Comparison of ENCODE assay signal across 22 cellular contexts in the genomic region with DNA sequence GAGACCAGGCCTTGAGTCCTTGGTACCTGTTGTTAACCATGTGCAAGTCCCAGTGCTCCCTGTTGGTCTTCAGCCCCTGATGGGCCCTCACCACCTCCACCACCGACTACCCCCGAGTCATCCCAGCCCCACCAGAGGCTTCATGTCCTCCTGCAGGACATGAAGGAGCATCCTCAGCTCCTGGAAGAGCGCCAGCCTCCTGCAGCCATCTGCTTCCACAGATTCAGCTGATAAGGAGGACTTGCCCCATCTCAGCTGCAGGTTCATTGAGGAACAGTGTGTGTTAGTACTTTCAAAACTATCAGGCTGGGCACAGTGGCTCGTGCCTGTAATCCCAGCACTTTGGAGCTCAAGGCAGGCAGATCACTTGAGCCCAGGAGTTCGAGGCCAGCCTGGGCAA.
A peak's percentile ranks its signal among the peaks of the same experiment; 100 is the strongest.
DNase-seq lines count a peak whose midpoint lies in the region; ATAC-seq and TF ChIP-seq lines count a peak whose summit lies in the region.
"Had no signal": no experiment of that assay in that cellular context is flagged by ENCODE, and none has a peak within 500 bp of the region (broad histone marks: within the 10 kb centered on the region; RNA-seq: fewer than 3 reads in every experiment).

No MANE protein-coding gene starts in this region.

- TF ChIP-seq CTCF in CD8-positive, alpha-beta T cell (IDR thresholded peaks at IDR 0.05), result no peak
- TF ChIP-seq CTCF in Caco-2 (IDR thresholded peaks at IDR 0.05; ENCODE audit: insufficient read depth in 1 of 2, low read depth in 1 of 2, low read length in 1 of 2, severe bottlenecking in 1 of 2, unreplicated experiment in 1 of 2), result no peak

- H3K4me1 Mint-ChIP-seq in CD8-positive, alpha-beta T cell (ENCODE audit: low read depth), result peaks cover 5% of the 10 kb centered on the region
- no peaks in the 10 kb centered on the region for H3K4me1 Mint-ChIP-seq in Caco-2 (ENCODE audit: low read depth, unreplicated experiment)

- peak overlapping the region; percentile 14 for H3K27ac Mint-ChIP-seq in CD8-positive, alpha-beta T cell
- H3K27ac Mint-ChIP-seq in Caco-2 (ENCODE audit: unreplicated experiment), result no peak overlapping the region
- H3K27ac Mint-ChIP-seq: CD14-positive monocyte; HFFc6; T-helper 1 cell treated with Interleukin-12 subunit alpha and Interleukin-12 subunit beta and Interleukin-4 antibody, amounts not matched to agents 30 μg/mL and 1 μg/mL, for 36 hours had no signal

- H3K36me3 Mint-ChIP-seq in CD8-positive, alpha-beta T cell, result peaks cover 48% of the 10 kb centered on the region
- peaks cover 6% of the 10 kb centered on the region for H3K36me3 Mint-ChIP-seq in Caco-2 (ENCODE audit: insufficient read depth, unreplicated experiment)

- intact Hi-C loops in CD8-positive, alpha-beta T cell (cut with DNase I, micrococcal nuclease), result no loop called here
- intact Hi-C loops in Caco-2 (cut with micrococcal nuclease; ENCODE audit: unreplicated experiment), result no loop called here

- no peak overlapping the region for H3K4me3 Mint-ChIP-seq in CD8-positive, alpha-beta T cell
- no peak overlapping the region for H3K4me3 Mint-ChIP-seq in Caco-2 (ENCODE audit: unreplicated experiment)
- H3K4me3 Mint-ChIP-seq: CD14-positive monocyte; HFFc6; T-helper 1 cell treated with Interleukin-12 subunit alpha and Interleukin-12 subunit beta and Interleukin-4 antibody, amounts not matched to agents 30 μg/mL and 1 μg/mL, for 36 hours had no signal

- no TSS peak for BruUV-seq in Caco-2 (replicated peaks; lab: Mats Ljungman, UMichigan)

- H3K27ac ChIP-seq in CD8-positive, alpha-beta T cell (ENCODE audit: low read depth, low read length), result no peak overlapping the region
- H3K27ac ChIP-seq: HL-60, SJCRH30 had no signal

- no peaks in the 10 kb centered on the region for H3K4me1 ChIP-seq in CD8-positive, alpha-beta T cell (ENCODE audit: insufficient read depth, low read length)
- H3K4me1 ChIP-seq in Caco-2, result no peaks in the 10 kb centered on the region
- H3K4me1 ChIP-seq: SJCRH30 had no signal

- no peaks in the 10 kb centered on the region for H3K9me3 ChIP-seq in CD8-positive, alpha-beta T cell (ENCODE audit: low read length)
- no peaks in the 10 kb centered on the region for H3K9me3 ChIP-seq in Caco-2
- H3K9me3 ChIP-seq: SJCRH30 had no signal

- H3K36me3 ChIP-seq in CD8-positive, alpha-beta T cell (ENCODE audit: insufficient read depth, low read length), result no peaks in the 10 kb centered on the region
- no peaks in the 10 kb centered on the region for H3K36me3 ChIP-seq in Caco-2 (ENCODE audit: control insufficient read depth, insufficient read depth, low read length)
- H3K36me3 ChIP-seq: SJCRH30 had no signal

- POLR2A ChIA-PET in CD8-positive, alpha-beta T cell (lab: Charles Lee), result no interaction called here
- POLR2A ChIA-PET in Caco-2 (lab: Charles Lee), result no interaction called here

- ATAC-seq in CD8-positive, alpha-beta T cell, result no peak
- ATAC-seq in GM21786 (IDR thresholded peaks at IDR 0.05; ENCODE audit: unreplicated experiment), result no peak
- ATAC-seq: HepG2 had no signal

- no peak for TF ChIP-seq POLR2A in erythroblast (IDR thresholded peaks at IDR 0.05; ENCODE audit: low read length)

- H3K27me3 Mint-ChIP-seq in CD8-positive, alpha-beta T cell (ENCODE audit: low read depth), result no peaks in the 10 kb centered on the region
- no peaks in the 10 kb centered on the region for H3K27me3 Mint-ChIP-seq in Caco-2 (ENCODE audit: insufficient read depth, unreplicated experiment)

- no peak overlapping the region for H3K4me3 ChIP-seq in CD8-positive, alpha-beta T cell (ENCODE audit: low read depth, low read length)
- H3K4me3 ChIP-seq in Caco-2 (ENCODE audit: low read depth, low read length), result no peak overlapping the region
- H3K4me3 ChIP-seq: SJCRH30 had no signal

- CTCF ChIA-PET in CD8-positive, alpha-beta T cell (lab: Charles Lee), result no interaction called here
- CTCF ChIA-PET in Caco-2 (lab: Charles Lee), result no interaction called here

- H3K9me3 Mint-ChIP-seq in CD8-positive, alpha-beta T cell, result no peaks in the 10 kb centered on the region
- no peaks in the 10 kb centered on the region for H3K9me3 Mint-ChIP-seq in Caco-2 (ENCODE audit: unreplicated experiment)
- H3K9me3 Mint-ChIP-seq: HFFc6; T-helper 1 cell treated with Interleukin-12 subunit alpha and Interleukin-12 subunit beta and Interleukin-4 antibody, amounts not matched to agents 30 μg/mL and 1 μg/mL, for 36 hours had no signal

- DNase-seq in NCI-H82 (lab: John Stamatoyannopoulos, UW), result peak; percentile 18
- no peak for DNase-seq in NCI-H82 treated with DMSO at 0.1 percent for 48 hours (lab: John Stamatoyannopoulos, UW; ENCODE audit: unreplicated experiment)
- no peak for DNase-seq in CD8-positive, alpha-beta T cell
- peak; percentile 82 for DNase-seq in SK-N-DZ (ENCODE audit: low spot score)
- peak; percentile 31 to 56 for DNase-seq in erythroblast (lab: John Stamatoyannopoulos, UW)
- DNase-seq in Caco-2, result no peak
- DNase-seq: GDM1, H7, HFFc6, KBM-7, MM.1S, NCI-H1048, NCI-H1436, NCI-H1930, OCI-M1, T1000 had no signal

- no peaks in the 10 kb centered on the region for H3K27me3 ChIP-seq in CD8-positive, alpha-beta T cell (ENCODE audit: insufficient read depth, low read length)
- no peaks in the 10 kb centered on the region for H3K27me3 ChIP-seq in Caco-2 (replicated peaks; ENCODE audit: control insufficient read depth, insufficient read depth, low read length)
- H3K27me3 ChIP-seq: SJCRH30 had no signal

Comparison
In these comparisons a context has a peak if more than half of its experiments do, and no peak if none do; other contexts are left out.
1. DNase-seq: peak in NCI-H82 (single experiment), SK-N-DZ (single experiment) and erythroblast (2 of 2); none in NCI-H82 treated with DMSO at 0.1 percent for 48 hours (single experiment), CD8-positive, alpha-beta T cell (0 of 7) and Caco-2 (0 of 2).